In genomic region chr17:41787021-41787418, GRCh38 we compare ENCODE assay signal across 9 cellular contexts. TPM values are rescaled to one million over a fixed set of nuclear protein-coding genes. Genes with fewer than 3 reads are reported as not detected.
DNase-seq lines count a peak whose midpoint lies in the region; ATAC-seq and TF ChIP-seq lines count a peak whose summit lies in the region.
"Had no signal": no experiment of that assay in that cellular context is flagged by ENCODE, and none has a peak within 500 bp of the region (broad histone marks: within the 10 kb centered on the region; RNA-seq: fewer than 3 reads in every experiment).

No MANE protein-coding gene starts in this region.

- H2BK20ac ChIP-seq in IMR-90 (ENCODE audit: low read depth, low read length), result no peak overlapping the region

- H2AK9ac ChIP-seq in IMR-90 (replicated peaks; ENCODE audit: low read depth, low read length, poor library complexity), result peak overlapping the region; percentile 92

- H3K23ac ChIP-seq in IMR-90 (ENCODE audit: low read depth, low read length), result no peak overlapping the region

- H3K9me1 ChIP-seq in IMR-90 (ENCODE audit: insufficient read depth, low read length), result 0 out of 2 replicates have a peak, but pooled peaks cover 5% of the 10 kb centered on the region

- no peak for TF ChIP-seq CTCF in AG04449 (IDR thresholded peaks at IDR 0.05; ENCODE audit: insufficient read depth, low read length, missing control alignments)
- TF ChIP-seq CTCF in IMR-90 (conservative IDR thresholded peaks at IDR 0.05; ENCODE audit: low read depth, low read length), result no peak

- H4K20me1 ChIP-seq in IMR-90 (ENCODE audit: insufficient read depth, low read length), result peaks cover 8% of the 10 kb centered on the region; the same call in 1 of the 2 replicates

- no peak overlapping the region for H3K18ac ChIP-seq in IMR-90 (ENCODE audit: low read depth, low read length)

- peak overlapping the region; percentile 20 for H3K4me3 ChIP-seq in AG04449 (ENCODE audit: low read depth, low read length)
- H3K4me3 ChIP-seq in IMR-90 (ENCODE audit: insufficient read depth, low read depth, low read length), result no peak overlapping the region
- no peak overlapping the region for H3K4me3 ChIP-seq in HAP-1

- CTCF ChIA-PET in AG04449 (lab: Yijun Ruan, JAX) (interaction anchor here (0.8 to 4.4 kb wide), 12 partner anchors 8 to 73 kb away, joined by 3 to 52 read pairs (median 10); no protein-coding TSS in a partner anchor), IMR-90 (lab: Yijun Ruan, JAX) (interaction anchor here (0.7 to 1.4 kb wide), 8 partner anchors 9 to 51 kb away, joined by 3 to 12 read pairs (median 3); no protein-coding TSS in a partner anchor)

- no peak overlapping the region for H3K9ac ChIP-seq in IMR-90 (ENCODE audit: low read depth, low read length)

- no peak overlapping the region for H2BK15ac ChIP-seq in IMR-90 (ENCODE audit: low read depth, low read length)

- no peak for TF ChIP-seq POLR2A in IMR-90 (IDR thresholded peaks at IDR 0.05; ENCODE audit: low read depth, low read length)

- H3K79me1 ChIP-seq in IMR-90 (ENCODE audit: low read depth in 1 of 2, low read length in 2 of 2), result peaks cover 4 to 33% of the 10 kb centered on the region in 2 experiments; a peak in 3 of 4 replicates

- peak overlapping the region in 1 of 2 experiments; percentile 86; a peak in 2 of 4 replicates for H4K8ac ChIP-seq in IMR-90 (ENCODE audit: low read depth in 2 of 2, low read length in 2 of 2)

- H3K27ac ChIP-seq in IMR-90 (ENCODE audit: insufficient read depth, low read length) (no peak overlapping the region), caudate nucleus (ENCODE audit: low read depth, low read length) (peak overlapping the region; percentile 55)

- H4K5ac ChIP-seq in IMR-90 (ENCODE audit: low read depth, low read length), result no peak overlapping the region

- H3K9me3 ChIP-seq in IMR-90 (ENCODE audit: control insufficient read depth, insufficient read depth, low read length) (no peaks in the 10 kb centered on the region), HAP-1 (no peaks in the 10 kb centered on the region)

- H4K91ac ChIP-seq in IMR-90 (ENCODE audit: insufficient read depth, low read depth, low read length), result no peak overlapping the region

- no peaks in the 10 kb centered on the region for H3K9me3 Mint-ChIP-seq in naive thymus-derived CD8-positive, alpha-beta T cell

- H3K36me3 Mint-ChIP-seq in naive thymus-derived CD8-positive, alpha-beta T cell, result no peaks in the 10 kb centered on the region

- peak overlapping the region; percentile 31; the same call in 1 of the 2 replicates for H3K4me2 ChIP-seq in IMR-90 (ENCODE audit: low read depth, low read length)

- ATAC-seq in IMR-90 (ENCODE audit: low read depth), result no peak
- ATAC-seq in naive thymus-derived CD8-positive, alpha-beta T cell, result no peak

- H3K14ac ChIP-seq in IMR-90 (replicated peaks; ENCODE audit: low read depth, low read length), result no peak overlapping the region

- H2BK120ac ChIP-seq in IMR-90 (ENCODE audit: low read depth, low read length), result no peak overlapping the region

- H2AK5ac ChIP-seq in IMR-90 (ENCODE audit: low read depth, low read length), result peak overlapping the region; percentile 84

- dilution Hi-C loops in IMR-90 (cut with HindIII; ENCODE audit: low sequenced_read_pairs, unreplicated experiment), result no loop called here

- H2AFZ ChIP-seq in IMR-90 (replicated peaks; ENCODE audit: low read length, poor library complexity), result peak overlapping the region; percentile 80

- peaks cover 5 to 32% (median 11%) of the 10 kb centered on the region in 5 donors for H3K27me3 Mint-ChIP-seq in naive thymus-derived CD8-positive, alpha-beta T cell

- TF ChIP-seq RAD21 in IMR-90 (IDR thresholded peaks at IDR 0.05; ENCODE audit: low read length), result no peak

- DNase-seq in AG04449 (ENCODE audit: low read depth, low spot score) (no peak), IMR-90 (no peak), caudate nucleus (lab: John Stamatoyannopoulos, UW) (no peak), kidney tubule cell (ENCODE audit: low spot score) (no peak), GM19240 (ENCODE audit: insufficient read length, low spot score) (no peak), HAP-1 (ENCODE audit: low spot score in 2 of 2) (no peak)
- no peak for DNase-seq in naive thymus-derived CD8-positive, alpha-beta T cell
- DNase-seq in stimulated activated naive CD4-positive, alpha-beta T cell (lab: John Stamatoyannopoulos, UW), result no peak

- intact Hi-C loops in IMR-90 (cut with micrococcal nuclease), result no loop called here

- H3K4ac ChIP-seq in IMR-90 (ENCODE audit: low read depth, low read length), result peak overlapping the region; percentile 48; the same call in 1 of the 2 replicates

- in situ Hi-C loops in IMR-90 (cut with MboI; ENCODE audit: low sequenced_read_pairs), result no loop called here
- in situ Hi-C loops in HAP-1 (cut with MboI; ENCODE audit: low sequenced_read_pairs), result no loop called here

- peak overlapping the region; percentile 67 to 89 (median 82) for H3K4me3 Mint-ChIP-seq in naive thymus-derived CD8-positive, alpha-beta T cell

- H3K27me3 ChIP-seq in IMR-90 (ENCODE audit: control insufficient read depth, insufficient read depth, low read length) (0 out of 2 replicates have a peak, but pooled peaks cover 2% of the 10 kb centered on the region), HAP-1 (ENCODE audit: low read depth) (peaks cover 6% of the 10 kb centered on the region; the same call in 1 of the 2 replicates)

- WGBS in IMR-90 (ENCODE audit: extremely low coverage in 2 of 2, insufficient read length in 1 of 2), 2 experiments, result 10% methylated on average over 2 of the region's 4 CpGs; no CpG with 5 or more reads in 1 of the 2 experiments

- POLR2A ChIA-PET in AG04449 (lab: Yijun Ruan, JAX), result interaction anchor here (0.7 to 2.2 kb wide), 5 partner anchors 10 to 99 kb away, joined by 3 to 12 read pairs (median 4); partner anchors contain the start of genes EIF1 and HAP1
- POLR2A ChIA-PET in IMR-90 (lab: Charles Lee; ENCODE audit: unreplicated experiment), result interaction anchor here (0.9 to 1.4 kb wide), 3 partner anchors 9 to 98 kb away, joined by 3 to 6 read pairs (median 4); no protein-coding TSS in a partner anchor
- POLR2A ChIA-PET in naive thymus-derived CD8-positive, alpha-beta T cell (lab: Charles Lee), result interaction anchor here (0.7 to 1.8 kb wide), 5 partner anchors 9 to 1569 kb away, joined by 3 to 15 read pairs (median 3); partner anchors contain the start of gene EIF1

- H3K36me3 ChIP-seq in IMR-90 (ENCODE audit: control insufficient read depth, insufficient read depth, low read length) (0 out of 2 replicates have a peak, but pooled peaks cover 2% of the 10 kb centered on the region), HAP-1 (replicated peaks) (no peaks in the 10 kb centered on the region)

- H2BK5ac ChIP-seq in IMR-90 (ENCODE audit: low read depth, low read length, poor library complexity, severe bottlenecking), result no peak overlapping the region

- no TSS peak for BruUV-seq in IMR-90 (replicated peaks; lab: Mats Ljungman, UMichigan)

- H3K27ac Mint-ChIP-seq in naive thymus-derived CD8-positive, alpha-beta T cell, result peak overlapping the region in 4 of 10 donors; percentile 8 to 75 (median 45)

- peaks cover 10 to 50% (median 45%) of the 10 kb centered on the region in 4 donors for H3K4me1 Mint-ChIP-seq in naive thymus-derived CD8-positive, alpha-beta T cell

- H3K4me1 ChIP-seq in IMR-90 (ENCODE audit: control insufficient read depth, insufficient read depth, low read length), result peaks cover 18% of the 10 kb centered on the region
- peaks cover 15% of the 10 kb centered on the region for H3K4me1 ChIP-seq in HAP-1

- no peak overlapping the region for H3K56ac ChIP-seq in IMR-90 (ENCODE audit: extremely low read depth, insufficient read depth, low read length)

TF ChIP-seq in IMR-90, 13 proteins besides CTCF, POLR2A, EP300 and RAD21 (continues in another document):
- no peak for TF ChIP-seq MXI1 (IDR thresholded peaks at IDR 0.05; ENCODE audit: borderline replicate concordance, low read depth, low read length)
- TF ChIP-seq CEBPB (IDR thresholded peaks at IDR 0.05; ENCODE audit: low read depth, low read length), result no peak
- TF ChIP-seq RCOR1 (IDR thresholded peaks at IDR 0.05; ENCODE audit: insufficient replicate concordance, low read length), result no peak
- no peak for TF ChIP-seq NFE2L2 (IDR thresholded peaks at IDR 0.05; ENCODE audit: low read depth, low read length)

RNA-seq across cellular contexts. Expression of gene JUP, which starts 0.5 kb away (rescaled TPM):
- total RNA-seq in IMR-90 (2012; rRNA removed), result 12.9 and 14.7 TPM in 2 replicates
- polyA plus RNA-seq in IMR-90 (2012; rRNA removed), result 27.3 and 28.4 TPM in 2 replicates
- polyA plus RNA-seq in IMR-90 (2012; cell fraction: cytosol; rRNA removed), result 14.0 and 35.6 TPM in 2 replicates
- polyA plus RNA-seq in IMR-90 (2012; cell fraction: nucleus; rRNA removed; ENCODE audit: low replicate concordance), result 17.9 and 32.0 TPM in 2 replicates
- 1 to 10 TPM; 4.0 to 4.7 TPM for total RNA-seq in naive thymus-derived CD8-positive, alpha-beta T cell
- under 1 TPM; 0.14 to 0.55 (median 0.30) TPM for polyA plus RNA-seq in naive thymus-derived CD8-positive, alpha-beta T cell
- total RNA-seq: LHCN-M2 had no signal

RNA-seq across cellular contexts. Expression of gene P3H4, which starts 24.7 kb away (rescaled TPM):
- total RNA-seq in IMR-90 (2012; rRNA removed), result 21.5 and 22.2 TPM in 2 replicates
- polyA plus RNA-seq in IMR-90 (2012; rRNA removed), result 66.7 and 76.9 TPM in 2 replicates
- polyA plus RNA-seq in IMR-90 (2012; cell fraction: cytosol; rRNA removed), result 97.5 and 103 TPM in 2 replicates
- polyA plus RNA-seq in IMR-90 (2012; cell fraction: nucleus; rRNA removed; ENCODE audit: low replicate concordance), result 24.6 and 46.5 TPM in 2 replicates
- total RNA-seq in naive thymus-derived CD8-positive, alpha-beta T cell, result 1 to 10 TPM; 4.4 to 6.0 TPM
- polyA plus RNA-seq in naive thymus-derived CD8-positive, alpha-beta T cell, result 1 to 10 TPM; 4.0 to 6.2 (median 5.8) TPM

RNA-seq across cellular contexts. Expression of gene FKBP10, which starts 25.8 kb away (rescaled TPM):
- 156 and 170 TPM in 2 replicates for total RNA-seq in IMR-90 (2012; rRNA removed)
- polyA plus RNA-seq in IMR-90 (2012; rRNA removed), result 984 and 1,083 TPM in 2 replicates
- 808 and 968 TPM in 2 replicates for polyA plus RNA-seq in IMR-90 (2012; cell fraction: cytosol; rRNA removed)
- 1,533 and 3,276 TPM in 2 replicates for polyA plus RNA-seq in IMR-90 (2012; cell fraction: nucleus; rRNA removed; ENCODE audit: low replicate concordance)
- not detected for total RNA-seq in naive thymus-derived CD8-positive, alpha-beta T cell
- not detected for polyA plus RNA-seq in naive thymus-derived CD8-positive, alpha-beta T cell

RNA-seq across cellular contexts. Expression of gene NT5C3B, which starts 49.0 kb away (rescaled TPM):
- total RNA-seq in IMR-90 (2012; rRNA removed), result 83.0 and 92.7 TPM in 2 replicates
- 58.0 and 59.9 TPM in 2 replicates for polyA plus RNA-seq in IMR-90 (2012; rRNA removed)
- polyA plus RNA-seq in IMR-90 (2012; cell fraction: cytosol; rRNA removed), result 47.4 and 50.6 TPM in 2 replicates
- 45.6 and 79.0 TPM in 2 replicates for polyA plus RNA-seq in IMR-90 (2012; cell fraction: nucleus; rRNA removed; ENCODE audit: low replicate concordance)
- total RNA-seq in naive thymus-derived CD8-positive, alpha-beta T cell, result 10 to 100 TPM; 51.3 to 54.0 TPM
- polyA plus RNA-seq in naive thymus-derived CD8-positive, alpha-beta T cell, result 10 to 100 TPM; 38.4 to 64.7 (median 41.5) TPM

RNA-seq across cellular contexts. Expression of gene KLHL10, which starts 50.6 kb away (rescaled TPM):
- under 0.01 and 0.18 TPM in 2 replicates for total RNA-seq in IMR-90 (2012; rRNA removed)
- polyA plus RNA-seq in IMR-90 (2012; rRNA removed), result 0.07 TPM in 1 of 2 replicates, not detected in the other
- 0.08 TPM in 1 of 2 replicates, not detected in the other for polyA plus RNA-seq in IMR-90 (2012; cell fraction: cytosol; rRNA removed)
- polyA plus RNA-seq in IMR-90 (2012; cell fraction: nucleus; rRNA removed; ENCODE audit: low replicate concordance), result 0.05 and 0.34 TPM in 2 replicates
- not detected for total RNA-seq in naive thymus-derived CD8-positive, alpha-beta T cell
- polyA plus RNA-seq in naive thymus-derived CD8-positive, alpha-beta T cell, result under 1 TPM in 1 of 3 donors, not detected in 2; 0.09 TPM
- total RNA-seq: LHCN-M2 had no signal

Comparison
In these comparisons a context has a peak if more than half of its experiments do, and no peak if none do; other contexts are left out.
1. RNA of gene FKBP10, which starts 25.8 kb away (total RNA-seq): 156 to 170 TPM in IMR-90; not detected in naive thymus-derived CD8-positive, alpha-beta T cell; every median in the first group is over 100 times any median in the second.